In genomic region chr11:5233268-5233667, GRCh38 we compare ENCODE assay signal across 43 cellular contexts. TPM values are rescaled to one million over a fixed set of nuclear protein-coding genes. Genes with fewer than 3 reads are reported as not detected.
"Had no signal": no experiment of that assay in that cellular context is flagged by ENCODE, and none has a peak within 500 bp of the region (broad histone marks: within the 10 kb centered on the region; RNA-seq: fewer than 3 reads in every experiment).

No MANE protein-coding gene starts in this region.

- H3K36me3 ChIP-seq: adrenal gland, ascending aorta, brain microvascular endothelial cell, breast epithelium, cardiac muscle cell had no signal

- DNase-seq: activated effector memory CD4-positive, alpha-beta T cell treated with anti-CD3 and anti-CD28 coated beads, Interleukin-2, amount 50 U/mL, for 16 hours; activated effector memory CD4-positive, alpha-beta T cell treated with Interleukin-2 at 50 U/mL for 16 hours; activated gamma-delta T cell; activated gamma-delta T cell treated with Interleukin-2 at 50 U/mL for 16 hours; activated naive CD4-positive, alpha-beta T cell; activated naive CD4-positive, alpha-beta T cell treated with anti-CD3 and anti-CD28 coated beads for 36 hours; activated naive CD4-positive, alpha-beta T cell treated with anti-CD3 and anti-CD28 coated beads, Interleukin-2, amount 10 ng/mL, durations not matched to agents 7 days and 5 days; activated naive CD4-positive, alpha-beta T cell treated with anti-CD3 and anti-CD28 coated beads, Interleukin-2, amount 50 U/mL, for 16 hours; activated naive CD4-positive, alpha-beta T cell treated with Interleukin-2 at 50 U/mL for 16 hours; activated naive CD8-positive, alpha-beta T cell treated with anti-CD3 and anti-CD28 coated beads for 36 hours; activated naive CD8-positive, alpha-beta T cell treated with anti-CD3 and anti-CD28 coated beads, Interleukin-2, amount 10 ng/mL, durations not matched to agents 7 days and 5 days; activated naive CD8-positive, alpha-beta T cell treated with anti-CD3 and anti-CD28 coated beads, Interleukin-2, amount 50 U/mL, for 24 hours; activated T-cell treated with anti-CD3 and anti-CD28 coated beads, Interleukin-2, amount 50 U/mL, for 4 hours; activated T-cell treated with anti-CD3 and anti-CD28 coated beads, Interleukin-2, amount 50 U/mL, for 48 hours; activated T-cell treated with anti-CD3 and anti-CD28 coated beads, Interleukin-2, amount 50 U/mL, for 72 hours; adrenal gland; amniotic stem cell; amygdala; anterior cingulate cortex; aorta; body of pancreas; brain microvascular endothelial cell; caudate nucleus; central memory CD4-positive, alpha-beta T cell; cerebellar nuclear complex had no signal

- H3K4me1 ChIP-seq: adrenal gland, ascending aorta, body of pancreas, breast epithelium had no signal

- H3K36me3 Mint-ChIP-seq: activated naive CD4-positive, alpha-beta T cell treated with anti-CD3 and anti-CD28 coated beads, Interleukin-2, amount 10 ng/mL, durations not matched to agents 7 days and 5 days; activated naive CD4-positive, alpha-beta T cell treated with anti-CD3 and anti-CD28 coated beads, Interleukin-2, amount 50 U/mL, for 24 hours; activated naive CD4-positive, alpha-beta T cell treated with anti-CD3 and anti-CD28 coated beads, Interleukin-2, amount 50 U/mL, for 72 hours; activated naive CD8-positive, alpha-beta T cell; activated naive CD8-positive, alpha-beta T cell treated with anti-CD3 and anti-CD28 coated beads for 36 hours; activated naive CD8-positive, alpha-beta T cell treated with anti-CD3 and anti-CD28 coated beads, Interleukin-2, amount 10 ng/mL, durations not matched to agents 7 days and 5 days; brain had no signal

- H3K9me3 Mint-ChIP-seq: activated naive CD4-positive, alpha-beta T cell treated with anti-CD3 and anti-CD28 coated beads for 36 hours; activated naive CD4-positive, alpha-beta T cell treated with anti-CD3 and anti-CD28 coated beads, Interleukin-2, amount 10 ng/mL, durations not matched to agents 7 days and 5 days; activated naive CD4-positive, alpha-beta T cell treated with anti-CD3 and anti-CD28 coated beads, Interleukin-2, amount 50 U/mL, for 24 hours; activated naive CD4-positive, alpha-beta T cell treated with anti-CD3 and anti-CD28 coated beads, Interleukin-2, amount 50 U/mL, for 72 hours; activated naive CD8-positive, alpha-beta T cell treated with anti-CD3 and anti-CD28 coated beads for 36 hours; activated naive CD8-positive, alpha-beta T cell treated with anti-CD3 and anti-CD28 coated beads, Interleukin-2, amount 10 ng/mL, durations not matched to agents 7 days and 5 days; activated naive CD8-positive, alpha-beta T cell treated with anti-CD3 and anti-CD28 coated beads, Interleukin-2, amount 50 U/mL, for 24 hours; activated T-cell treated with anti-CD3 and anti-CD28 coated beads, Interleukin-2, amount 50 U/mL, for 4 hours; activated T-cell treated with anti-CD3 and anti-CD28 coated beads, Interleukin-2, amount 50 U/mL, for 72 hours; activated T-helper 1 cell treated with anti-CD3 and anti-CD28 coated beads, Interleukin-12 subunit alpha, Interleukin-12 subunit beta, Interleukin-2, Interleukin-4 antibody, amounts not matched to agents 30 ng/mL and 10 ng/mL and 1 ng/mL, durations not matched to agents 14 hours and 24 hours and 36 hours; activated T-helper 17 cell treated with anti-CD3 and anti-CD28 coated beads, Interleukin-2, amount 50 U/mL, for 72 hours; activated T-helper 2 cell treated with anti-CD3 and anti-CD28 coated beads, Interferon-gamma antibody, Interleukin-2, Interleukin-4, amounts not matched to agents 10 μg/mL and 5 μg/mL and 100 μg/mL, durations not matched to agents 14 hours and 24 hours and 36 hours; brain; central memory CD8-positive, alpha-beta T cell had no signal

- ATAC-seq: activated naive CD4-positive, alpha-beta T cell treated with anti-CD3 and anti-CD28 coated beads, Interleukin-2, amount 50 U/mL, for 72 hours; activated naive CD8-positive, alpha-beta T cell treated with anti-CD3 and anti-CD28 coated beads, Interleukin-2, amount 50 U/mL, for 24 hours; activated T-cell treated with anti-CD3 and anti-CD28 coated beads, Interleukin-2, amount 50 U/mL, for 4 hours; activated T-cell treated with anti-CD3 and anti-CD28 coated beads, Interleukin-2, amount 50 U/mL, for 72 hours; activated T-helper 17 cell treated with anti-CD3 and anti-CD28 coated beads, Interleukin-2, amount 50 U/mL, for 72 hours; body of pancreas had no signal

- H3K4me1 Mint-ChIP-seq: activated naive CD4-positive, alpha-beta T cell treated with anti-CD3 and anti-CD28 coated beads, Interleukin-2, amount 50 U/mL, for 24 hours; activated naive CD8-positive, alpha-beta T cell treated with anti-CD3 and anti-CD28 coated beads for 36 hours; activated naive CD8-positive, alpha-beta T cell treated with anti-CD3 and anti-CD28 coated beads, Interleukin-2, amount 50 U/mL, for 24 hours; activated T-helper 17 cell treated with anti-CD3 and anti-CD28 coated beads, Interleukin-2, amount 50 U/mL, for 72 hours; brain; central memory CD8-positive, alpha-beta T cell had no signal

- H3K9me3 ChIP-seq: adrenal gland, ascending aorta, body of pancreas, breast epithelium had no signal

- H3K27ac ChIP-seq: adrenal gland, ascending aorta, body of pancreas, brain microvascular endothelial cell, breast epithelium, cardiac muscle cell had no signal

- FAIRE-seq: astrocyte, bronchial epithelial cell, colon had no signal

- H3K27me3 Mint-ChIP-seq: brain; central memory CD8-positive, alpha-beta T cell had no signal

- H3K4me3 Mint-ChIP-seq: activated naive CD4-positive, alpha-beta T cell treated with anti-CD3 and anti-CD28 coated beads for 36 hours; activated naive CD4-positive, alpha-beta T cell treated with anti-CD3 and anti-CD28 coated beads, Interleukin-2, amount 10 ng/mL, durations not matched to agents 7 days and 5 days; activated naive CD4-positive, alpha-beta T cell treated with anti-CD3 and anti-CD28 coated beads, Interleukin-2, amount 50 U/mL, for 24 hours; activated naive CD8-positive, alpha-beta T cell; activated naive CD8-positive, alpha-beta T cell treated with anti-CD3 and anti-CD28 coated beads for 36 hours; activated naive CD8-positive, alpha-beta T cell treated with anti-CD3 and anti-CD28 coated beads, Interleukin-2, amount 10 ng/mL, durations not matched to agents 7 days and 5 days; activated naive CD8-positive, alpha-beta T cell treated with anti-CD3 and anti-CD28 coated beads, Interleukin-2, amount 50 U/mL, for 24 hours; activated T-cell treated with anti-CD3 and anti-CD28 coated beads, Interleukin-2, amount 50 U/mL, for 4 hours; activated T-cell treated with anti-CD3 and anti-CD28 coated beads, Interleukin-2, amount 50 U/mL, for 72 hours; activated T-helper 1 cell treated with anti-CD3 and anti-CD28 coated beads, Interleukin-12 subunit alpha, Interleukin-12 subunit beta, Interleukin-2, Interleukin-4 antibody, amounts not matched to agents 30 ng/mL and 10 ng/mL and 1 ng/mL, durations not matched to agents 14 hours and 24 hours and 36 hours; activated T-helper 17 cell treated with anti-CD3 and anti-CD28 coated beads, Interleukin-2, amount 50 U/mL, for 72 hours; brain; central memory CD8-positive, alpha-beta T cell had no signal

- H3K27me3 ChIP-seq: adrenal gland, ascending aorta, body of pancreas, brain microvascular endothelial cell, breast epithelium, cardiac muscle cell had no signal

- H3K27ac Mint-ChIP-seq: activated naive CD4-positive, alpha-beta T cell treated with anti-CD3 and anti-CD28 coated beads for 36 hours; activated naive CD4-positive, alpha-beta T cell treated with anti-CD3 and anti-CD28 coated beads, Interleukin-2, amount 10 ng/mL, durations not matched to agents 7 days and 5 days; activated naive CD4-positive, alpha-beta T cell treated with anti-CD3 and anti-CD28 coated beads, Interleukin-2, amount 50 U/mL, for 24 hours; activated naive CD4-positive, alpha-beta T cell treated with anti-CD3 and anti-CD28 coated beads, Interleukin-2, amount 50 U/mL, for 72 hours; activated naive CD8-positive, alpha-beta T cell; activated naive CD8-positive, alpha-beta T cell treated with anti-CD3 and anti-CD28 coated beads for 36 hours; activated naive CD8-positive, alpha-beta T cell treated with anti-CD3 and anti-CD28 coated beads, Interleukin-2, amount 10 ng/mL, durations not matched to agents 7 days and 5 days; activated naive CD8-positive, alpha-beta T cell treated with anti-CD3 and anti-CD28 coated beads, Interleukin-2, amount 50 U/mL, for 24 hours; activated T-cell treated with anti-CD3 and anti-CD28 coated beads, Interleukin-2, amount 50 U/mL, for 72 hours; activated T-helper 1 cell treated with anti-CD3 and anti-CD28 coated beads, Interleukin-12 subunit alpha, Interleukin-12 subunit beta, Interleukin-2, Interleukin-4 antibody, amounts not matched to agents 30 ng/mL and 10 ng/mL and 1 ng/mL, durations not matched to agents 14 hours and 24 hours and 36 hours; activated T-helper 17 cell treated with anti-CD3 and anti-CD28 coated beads, Interleukin-2, amount 50 U/mL, for 72 hours; activated T-helper 2 cell treated with anti-CD3 and anti-CD28 coated beads, Interferon-gamma antibody, Interleukin-2, Interleukin-4, amounts not matched to agents 10 μg/mL and 5 μg/mL and 100 μg/mL, durations not matched to agents 14 hours and 24 hours and 36 hours; brain had no signal

- H3K4me3 ChIP-seq: adrenal gland, ascending aorta, body of pancreas, breast epithelium, cardiac muscle cell had no signal

RNA-seq across cellular contexts. Expression of gene HBD, which starts 1.0 kb away (rescaled TPM):
- total RNA-seq: activated naive CD4-positive, alpha-beta T cell treated with anti-CD3 and anti-CD28 coated beads for 36 hours; activated naive CD8-positive, alpha-beta T cell treated with anti-CD3 and anti-CD28 coated beads for 36 hours; activated naive CD8-positive, alpha-beta T cell treated with anti-CD3 and anti-CD28 coated beads, Interleukin-2, amount 10 ng/mL, durations not matched to agents 7 days and 5 days; activated T-helper 1 cell treated with anti-CD3 and anti-CD28 coated beads, Interleukin-12 subunit alpha, Interleukin-12 subunit beta, Interleukin-2, Interleukin-4 antibody, amounts not matched to agents 30 ng/mL and 10 ng/mL and 1 ng/mL, durations not matched to agents 14 hours and 24 hours and 36 hours; activated T-helper 17 cell treated with anti-CD3 and anti-CD28 coated beads, Interleukin-2, amount 50 U/mL, for 72 hours; activated T-helper 2 cell treated with anti-CD3 and anti-CD28 coated beads, Interferon-gamma antibody, Interleukin-2, Interleukin-4, amounts not matched to agents 10 μg/mL and 5 μg/mL and 100 μg/mL, durations not matched to agents 14 hours and 24 hours and 36 hours; ascending aorta; astrocyte; body of pancreas; breast epithelium; bronchial epithelial cell; cardiac muscle cell; cerebellum; chondrocyte had no signal
- polyA plus RNA-seq: adrenal gland, aorta had no signal

RNA-seq across cellular contexts. Expression of gene HBB, which starts 6.4 kb away (rescaled TPM):
- total RNA-seq: activated naive CD4-positive, alpha-beta T cell treated with anti-CD3 and anti-CD28 coated beads for 36 hours; activated naive CD4-positive, alpha-beta T cell treated with anti-CD3 and anti-CD28 coated beads, Interleukin-2, amount 50 U/mL, for 72 hours; activated naive CD8-positive, alpha-beta T cell treated with anti-CD3 and anti-CD28 coated beads for 36 hours; activated naive CD8-positive, alpha-beta T cell treated with anti-CD3 and anti-CD28 coated beads, Interleukin-2, amount 10 ng/mL, durations not matched to agents 7 days and 5 days; activated T-cell treated with anti-CD3 and anti-CD28 coated beads, Interleukin-2, amount 50 U/mL, for 4 hours; activated T-cell treated with anti-CD3 and anti-CD28 coated beads, Interleukin-2, amount 50 U/mL, for 72 hours; activated T-helper 1 cell treated with anti-CD3 and anti-CD28 coated beads, Interleukin-12 subunit alpha, Interleukin-12 subunit beta, Interleukin-2, Interleukin-4 antibody, amounts not matched to agents 30 ng/mL and 10 ng/mL and 1 ng/mL, durations not matched to agents 14 hours and 24 hours and 36 hours; activated T-helper 17 cell treated with anti-CD3 and anti-CD28 coated beads, Interleukin-2, amount 50 U/mL, for 72 hours; activated T-helper 2 cell treated with anti-CD3 and anti-CD28 coated beads, Interferon-gamma antibody, Interleukin-2, Interleukin-4, amounts not matched to agents 10 μg/mL and 5 μg/mL and 100 μg/mL, durations not matched to agents 14 hours and 24 hours and 36 hours; astrocyte; bronchial epithelial cell; cardiac muscle cell; chondrocyte had no signal
- polyA plus RNA-seq: cardiac muscle cell had no signal

RNA-seq across cellular contexts. Expression of gene HBG1, which starts 16.4 kb away (rescaled TPM):
- total RNA-seq: activated naive CD4-positive, alpha-beta T cell treated with anti-CD3 and anti-CD28 coated beads for 36 hours; activated naive CD4-positive, alpha-beta T cell treated with anti-CD3 and anti-CD28 coated beads, Interleukin-2, amount 50 U/mL, for 72 hours; activated naive CD8-positive, alpha-beta T cell treated with anti-CD3 and anti-CD28 coated beads for 36 hours; activated naive CD8-positive, alpha-beta T cell treated with anti-CD3 and anti-CD28 coated beads, Interleukin-2, amount 10 ng/mL, durations not matched to agents 7 days and 5 days; activated T-cell treated with anti-CD3 and anti-CD28 coated beads, Interleukin-2, amount 50 U/mL, for 72 hours; activated T-helper 1 cell treated with anti-CD3 and anti-CD28 coated beads, Interleukin-12 subunit alpha, Interleukin-12 subunit beta, Interleukin-2, Interleukin-4 antibody, amounts not matched to agents 30 ng/mL and 10 ng/mL and 1 ng/mL, durations not matched to agents 14 hours and 24 hours and 36 hours; activated T-helper 17 cell treated with anti-CD3 and anti-CD28 coated beads, Interleukin-2, amount 50 U/mL, for 72 hours; activated T-helper 2 cell treated with anti-CD3 and anti-CD28 coated beads, Interferon-gamma antibody, Interleukin-2, Interleukin-4, amounts not matched to agents 10 μg/mL and 5 μg/mL and 100 μg/mL, durations not matched to agents 14 hours and 24 hours and 36 hours; aorta; ascending aorta; astrocyte; body of pancreas; breast epithelium; bronchial epithelial cell; cardiac muscle cell; cardiac septum; chondrocyte had no signal
- polyA plus RNA-seq: adipose tissue, adrenal gland, aorta, cardiac muscle cell had no signal

RNA-seq across cellular contexts. Expression of gene HBG2, which starts 21.3 kb away (rescaled TPM):
- total RNA-seq: activated naive CD4-positive, alpha-beta T cell treated with anti-CD3 and anti-CD28 coated beads for 36 hours; activated naive CD8-positive, alpha-beta T cell treated with anti-CD3 and anti-CD28 coated beads for 36 hours; activated naive CD8-positive, alpha-beta T cell treated with anti-CD3 and anti-CD28 coated beads, Interleukin-2, amount 10 ng/mL, durations not matched to agents 7 days and 5 days; activated T-cell treated with anti-CD3 and anti-CD28 coated beads, Interleukin-2, amount 50 U/mL, for 72 hours; activated T-helper 1 cell treated with anti-CD3 and anti-CD28 coated beads, Interleukin-12 subunit alpha, Interleukin-12 subunit beta, Interleukin-2, Interleukin-4 antibody, amounts not matched to agents 30 ng/mL and 10 ng/mL and 1 ng/mL, durations not matched to agents 14 hours and 24 hours and 36 hours; activated T-helper 17 cell treated with anti-CD3 and anti-CD28 coated beads, Interleukin-2, amount 50 U/mL, for 72 hours; activated T-helper 2 cell treated with anti-CD3 and anti-CD28 coated beads, Interferon-gamma antibody, Interleukin-2, Interleukin-4, amounts not matched to agents 10 μg/mL and 5 μg/mL and 100 μg/mL, durations not matched to agents 14 hours and 24 hours and 36 hours; ascending aorta; astrocyte; body of pancreas; breast epithelium; bronchial epithelial cell; cardiac muscle cell; chondrocyte had no signal
- polyA plus RNA-seq: adipose tissue, cardiac muscle cell had no signal

RNA-seq across cellular contexts. Expression of gene OR51V1, which starts 32.8 kb away (rescaled TPM):
- total RNA-seq: activated naive CD4-positive, alpha-beta T cell treated with anti-CD3 and anti-CD28 coated beads for 36 hours; activated naive CD4-positive, alpha-beta T cell treated with anti-CD3 and anti-CD28 coated beads, Interleukin-2, amount 50 U/mL, for 72 hours; activated naive CD8-positive, alpha-beta T cell treated with anti-CD3 and anti-CD28 coated beads for 36 hours; activated naive CD8-positive, alpha-beta T cell treated with anti-CD3 and anti-CD28 coated beads, Interleukin-2, amount 10 ng/mL, durations not matched to agents 7 days and 5 days; activated T-cell treated with anti-CD3 and anti-CD28 coated beads, Interleukin-2, amount 50 U/mL, for 4 hours; activated T-cell treated with anti-CD3 and anti-CD28 coated beads, Interleukin-2, amount 50 U/mL, for 72 hours; activated T-helper 1 cell treated with anti-CD3 and anti-CD28 coated beads, Interleukin-12 subunit alpha, Interleukin-12 subunit beta, Interleukin-2, Interleukin-4 antibody, amounts not matched to agents 30 ng/mL and 10 ng/mL and 1 ng/mL, durations not matched to agents 14 hours and 24 hours and 36 hours; activated T-helper 17 cell treated with anti-CD3 and anti-CD28 coated beads, Interleukin-2, amount 50 U/mL, for 72 hours; activated T-helper 2 cell treated with anti-CD3 and anti-CD28 coated beads, Interferon-gamma antibody, Interleukin-2, Interleukin-4, amounts not matched to agents 10 μg/mL and 5 μg/mL and 100 μg/mL, durations not matched to agents 14 hours and 24 hours and 36 hours; adrenal gland; aorta; ascending aorta; astrocyte; body of pancreas; breast epithelium; bronchial epithelial cell; cardiac muscle cell; cardiac septum; cerebellum; chondrocyte had no signal
- polyA plus RNA-seq: adipose tissue, adrenal gland, aorta, cardiac muscle cell had no signal
